Comparison of ENCODE assay signal across 39 cellular contexts in genomic region chr3:131200636-131201199, GRCh38.
"Had no signal": no experiment of that assay in that cellular context is flagged by ENCODE, and none has a peak within 500 bp of the region (broad histone marks: within the 10 kb centered on the region; RNA-seq: fewer than 3 reads in every experiment).

No MANE protein-coding gene starts in this region.

- FAIRE-seq: astrocyte, bronchial epithelial cell had no signal

- H3K9me3 ChIP-seq: adrenal gland had no signal

- H3K4me3 Mint-ChIP-seq: activated naive CD4-positive, alpha-beta T cell treated with anti-CD3 and anti-CD28 coated beads for 36 hours; activated naive CD4-positive, alpha-beta T cell treated with anti-CD3 and anti-CD28 coated beads, Interleukin-2, amount 10 ng/mL, durations not matched to agents 7 days and 5 days; activated naive CD4-positive, alpha-beta T cell treated with anti-CD3 and anti-CD28 coated beads, Interleukin-2, amount 50 U/mL, for 24 hours; activated naive CD8-positive, alpha-beta T cell; activated naive CD8-positive, alpha-beta T cell treated with anti-CD3 and anti-CD28 coated beads for 36 hours; activated naive CD8-positive, alpha-beta T cell treated with anti-CD3 and anti-CD28 coated beads, Interleukin-2, amount 10 ng/mL, durations not matched to agents 7 days and 5 days; activated naive CD8-positive, alpha-beta T cell treated with anti-CD3 and anti-CD28 coated beads, Interleukin-2, amount 50 U/mL, for 24 hours; activated T-cell treated with anti-CD3 and anti-CD28 coated beads, Interleukin-2, amount 50 U/mL, for 24 hours; activated T-cell treated with anti-CD3 and anti-CD28 coated beads, Interleukin-2, amount 50 U/mL, for 4 hours; activated T-cell treated with anti-CD3 and anti-CD28 coated beads, Interleukin-2, amount 50 U/mL, for 72 hours; activated T-helper 1 cell treated with anti-CD3 and anti-CD28 coated beads, Interleukin-12 subunit alpha, Interleukin-12 subunit beta, Interleukin-2, Interleukin-4 antibody, amounts not matched to agents 30 ng/mL and 10 ng/mL and 1 ng/mL, durations not matched to agents 14 hours and 24 hours and 36 hours; activated T-helper 17 cell treated with anti-CD3 and anti-CD28 coated beads, Interleukin-2, amount 50 U/mL, for 72 hours; brain; central memory CD8-positive, alpha-beta T cell had no signal

- H3K27me3 ChIP-seq: adrenal gland, ascending aorta, body of pancreas, brain microvascular endothelial cell, breast epithelium, cardiac muscle cell had no signal

- H3K4me1 Mint-ChIP-seq: activated naive CD4-positive, alpha-beta T cell treated with anti-CD3 and anti-CD28 coated beads, Interleukin-2, amount 10 ng/mL, durations not matched to agents 7 days and 5 days; activated naive CD4-positive, alpha-beta T cell treated with anti-CD3 and anti-CD28 coated beads, Interleukin-2, amount 50 U/mL, for 24 hours; activated naive CD8-positive, alpha-beta T cell treated with anti-CD3 and anti-CD28 coated beads for 36 hours; activated naive CD8-positive, alpha-beta T cell treated with anti-CD3 and anti-CD28 coated beads, Interleukin-2, amount 10 ng/mL, durations not matched to agents 7 days and 5 days; activated naive CD8-positive, alpha-beta T cell treated with anti-CD3 and anti-CD28 coated beads, Interleukin-2, amount 50 U/mL, for 24 hours; activated T-helper 17 cell treated with anti-CD3 and anti-CD28 coated beads, Interleukin-2, amount 50 U/mL, for 72 hours; brain; central memory CD8-positive, alpha-beta T cell had no signal

- H3K27ac Mint-ChIP-seq: activated naive CD4-positive, alpha-beta T cell treated with anti-CD3 and anti-CD28 coated beads for 36 hours; activated naive CD4-positive, alpha-beta T cell treated with anti-CD3 and anti-CD28 coated beads, Interleukin-2, amount 10 ng/mL, durations not matched to agents 7 days and 5 days; activated naive CD4-positive, alpha-beta T cell treated with anti-CD3 and anti-CD28 coated beads, Interleukin-2, amount 50 U/mL, for 24 hours; activated naive CD4-positive, alpha-beta T cell treated with anti-CD3 and anti-CD28 coated beads, Interleukin-2, amount 50 U/mL, for 72 hours; activated naive CD8-positive, alpha-beta T cell; activated naive CD8-positive, alpha-beta T cell treated with anti-CD3 and anti-CD28 coated beads for 36 hours; activated naive CD8-positive, alpha-beta T cell treated with anti-CD3 and anti-CD28 coated beads, Interleukin-2, amount 10 ng/mL, durations not matched to agents 7 days and 5 days; activated naive CD8-positive, alpha-beta T cell treated with anti-CD3 and anti-CD28 coated beads, Interleukin-2, amount 50 U/mL, for 24 hours; activated T-cell treated with anti-CD3 and anti-CD28 coated beads, Interleukin-2, amount 50 U/mL, for 24 hours; activated T-cell treated with anti-CD3 and anti-CD28 coated beads, Interleukin-2, amount 50 U/mL, for 72 hours; activated T-helper 1 cell treated with anti-CD3 and anti-CD28 coated beads, Interleukin-12 subunit alpha, Interleukin-12 subunit beta, Interleukin-2, Interleukin-4 antibody, amounts not matched to agents 30 ng/mL and 10 ng/mL and 1 ng/mL, durations not matched to agents 14 hours and 24 hours and 36 hours; activated T-helper 17 cell treated with anti-CD3 and anti-CD28 coated beads, Interleukin-2, amount 50 U/mL, for 72 hours; activated T-helper 2 cell treated with anti-CD3 and anti-CD28 coated beads, Interferon-gamma antibody, Interleukin-2, Interleukin-4, amounts not matched to agents 10 μg/mL and 5 μg/mL and 100 μg/mL, durations not matched to agents 14 hours and 24 hours and 36 hours; brain had no signal

- H3K36me3 ChIP-seq: adrenal gland, ascending aorta, brain microvascular endothelial cell, breast epithelium, cardiac muscle cell had no signal

- H3K27ac ChIP-seq: adrenal gland, ascending aorta, body of pancreas, brain microvascular endothelial cell, breast epithelium, cardiac muscle cell had no signal

- H3K36me3 Mint-ChIP-seq: activated naive CD4-positive, alpha-beta T cell treated with anti-CD3 and anti-CD28 coated beads, Interleukin-2, amount 10 ng/mL, durations not matched to agents 7 days and 5 days; activated naive CD8-positive, alpha-beta T cell treated with anti-CD3 and anti-CD28 coated beads, Interleukin-2, amount 10 ng/mL, durations not matched to agents 7 days and 5 days had no signal

- H3K27me3 Mint-ChIP-seq: activated naive CD4-positive, alpha-beta T cell treated with anti-CD3 and anti-CD28 coated beads, Interleukin-2, amount 10 ng/mL, durations not matched to agents 7 days and 5 days; activated naive CD4-positive, alpha-beta T cell treated with anti-CD3 and anti-CD28 coated beads, Interleukin-2, amount 50 U/mL, for 24 hours; activated naive CD8-positive, alpha-beta T cell; activated naive CD8-positive, alpha-beta T cell treated with anti-CD3 and anti-CD28 coated beads for 36 hours; activated naive CD8-positive, alpha-beta T cell treated with anti-CD3 and anti-CD28 coated beads, Interleukin-2, amount 10 ng/mL, durations not matched to agents 7 days and 5 days; activated naive CD8-positive, alpha-beta T cell treated with anti-CD3 and anti-CD28 coated beads, Interleukin-2, amount 50 U/mL, for 24 hours; activated T-cell treated with anti-CD3 and anti-CD28 coated beads, Interleukin-2, amount 50 U/mL, for 24 hours; activated T-helper 17 cell treated with anti-CD3 and anti-CD28 coated beads, Interleukin-2, amount 50 U/mL, for 72 hours; central memory CD8-positive, alpha-beta T cell had no signal

- H3K4me3 ChIP-seq: adrenal gland, ascending aorta, body of pancreas, breast epithelium, cardiac muscle cell had no signal

- ATAC-seq: activated naive CD4-positive, alpha-beta T cell treated with anti-CD3 and anti-CD28 coated beads, Interleukin-2, amount 50 U/mL, for 72 hours; activated naive CD8-positive, alpha-beta T cell treated with anti-CD3 and anti-CD28 coated beads, Interleukin-2, amount 50 U/mL, for 24 hours; activated T-cell treated with anti-CD3 and anti-CD28 coated beads, Interleukin-2, amount 50 U/mL, for 4 hours; activated T-cell treated with anti-CD3 and anti-CD28 coated beads, Interleukin-2, amount 50 U/mL, for 72 hours; activated T-helper 17 cell treated with anti-CD3 and anti-CD28 coated beads, Interleukin-2, amount 50 U/mL, for 72 hours; body of pancreas had no signal

- H3K4me1 ChIP-seq: adrenal gland, ascending aorta, body of pancreas, breast epithelium had no signal

- DNase-seq: activated effector memory CD4-positive, alpha-beta T cell treated with anti-CD3 and anti-CD28 coated beads, Interleukin-2, amount 50 U/mL, for 16 hours; activated effector memory CD4-positive, alpha-beta T cell treated with Interleukin-2 at 50 U/mL for 16 hours; activated gamma-delta T cell; activated gamma-delta T cell treated with Interleukin-2 at 50 U/mL for 16 hours; activated naive CD4-positive, alpha-beta T cell; activated naive CD4-positive, alpha-beta T cell treated with anti-CD3 and anti-CD28 coated beads for 36 hours; activated naive CD4-positive, alpha-beta T cell treated with anti-CD3 and anti-CD28 coated beads, Interleukin-2, amount 10 ng/mL, durations not matched to agents 7 days and 5 days; activated naive CD4-positive, alpha-beta T cell treated with anti-CD3 and anti-CD28 coated beads, Interleukin-2, amount 50 U/mL, for 16 hours; activated naive CD4-positive, alpha-beta T cell treated with Interleukin-2 at 50 U/mL for 16 hours; activated naive CD8-positive, alpha-beta T cell treated with anti-CD3 and anti-CD28 coated beads for 36 hours; activated naive CD8-positive, alpha-beta T cell treated with anti-CD3 and anti-CD28 coated beads, Interleukin-2, amount 10 ng/mL, durations not matched to agents 7 days and 5 days; activated naive CD8-positive, alpha-beta T cell treated with anti-CD3 and anti-CD28 coated beads, Interleukin-2, amount 50 U/mL, for 24 hours; activated T-cell treated with anti-CD3 and anti-CD28 coated beads, Interleukin-2, amount 50 U/mL, for 24 hours; activated T-cell treated with anti-CD3 and anti-CD28 coated beads, Interleukin-2, amount 50 U/mL, for 4 hours; activated T-cell treated with anti-CD3 and anti-CD28 coated beads, Interleukin-2, amount 50 U/mL, for 48 hours; activated T-cell treated with anti-CD3 and anti-CD28 coated beads, Interleukin-2, amount 50 U/mL, for 72 hours; adrenal gland; amniotic stem cell; amygdala; anterior cingulate cortex; aorta; body of pancreas; brain microvascular endothelial cell; caudate nucleus; central memory CD4-positive, alpha-beta T cell; cerebellar nuclear complex had no signal
